In genomic region chr18:48634975-48635374, GRCh38 we compare ENCODE assay signal across 20 cellular contexts.
DNase-seq lines count a peak whose midpoint lies in the region; ATAC-seq, FAIRE-seq and TF ChIP-seq lines count a peak whose summit lies in the region.
"Had no signal": no experiment of that assay in that cellular context is flagged by ENCODE, and none has a peak within 500 bp of the region (broad histone marks: within the 10 kb centered on the region; RNA-seq: fewer than 3 reads in every experiment).

No MANE protein-coding gene starts in this region.

- H3K4me1 Mint-ChIP-seq in astrocyte (ENCODE audit: low read depth, unreplicated experiment): peaks cover 21% of the 10 kb centered on the region
- H3K4me1 Mint-ChIP-seq: B cell, IgD-negative memory B cell had no signal

- H3K27ac ChIP-seq in heart left ventricle (no peak overlapping the region), right cardiac atrium (ENCODE audit: low read length) (no peak overlapping the region), astrocyte (ENCODE audit: low read depth, low read length) (no peak overlapping the region), thyroid gland (peak overlapping the region; percentile 54 to 70 (median 65))
- H3K27ac ChIP-seq: BLaER1 treated with 17β-estradiol and CSF1 and Interleukin-3, amounts not matched to agents 10 nM and 100 nM had no signal

- H3K4me3 Mint-ChIP-seq in astrocyte (ENCODE audit: unreplicated experiment): no peak overlapping the region
- H3K4me3 Mint-ChIP-seq: B cell; CD8-positive, alpha-beta T cell; H9; IgD-negative memory B cell had no signal

- H3K36me3 ChIP-seq in heart left ventricle: peaks cover 0 to 13% (median 0%) of the 10 kb centered on the region in 9 donors
- H3K36me3 ChIP-seq in astrocyte (ENCODE audit: insufficient read depth, low read length): peaks cover 2% of the 10 kb centered on the region
- H3K36me3 ChIP-seq in thyroid gland: no peaks in the 10 kb centered on the region

- TF ChIP-seq POLR2A in heart left ventricle (IDR thresholded peaks at IDR 0.05) (no peak), thyroid gland (IDR thresholded peaks at IDR 0.05) (no peak)

- intact Hi-C loops in heart left ventricle (cut with DNase I) (no loop called here), right cardiac atrium (cut with DNase I) (no loop called here), thyroid gland (cut with DNase I) (no loop called here)

- no peak overlapping the region for H3K9ac ChIP-seq in astrocyte (ENCODE audit: low read length)
- H3K9ac ChIP-seq: BLaER1 treated with 17β-estradiol and CSF1 and Interleukin-3, amounts not matched to agents 10 nM and 100 nM had no signal

- TF ChIP-seq CTCF in heart left ventricle (IDR thresholded peaks at IDR 0.05) (no peak), astrocyte (IDR thresholded peaks at IDR 0.05; ENCODE audit: insufficient read depth, low read depth, low read length) (no peak), thyroid gland (IDR thresholded peaks at IDR 0.05) (no peak)

- H3K27ac Mint-ChIP-seq in astrocyte (ENCODE audit: unreplicated experiment): peak overlapping the region; percentile 36
- H3K27ac Mint-ChIP-seq: B cell; CD8-positive, alpha-beta T cell; H9; IgD-negative memory B cell had no signal

- no peak for DNase-seq in heart left ventricle
- DNase-seq in right cardiac atrium: no peak
- DNase-seq in astrocyte (ENCODE audit: low read depth): no peak
- peak; percentile 78 for DNase-seq in left lobe of liver (ENCODE audit: low spot score)
- peak; percentile 71 to 73 for DNase-seq in thyroid gland
- DNase-seq in Ammon's horn (ENCODE audit: low spot score): no peak
- DNase-seq: Calu3; CD8-positive, alpha-beta T cell; DMS79 treated with DMSO at 0.1 percent for 48 hours; H9; KBM-7 had no signal

- H3K79me2 ChIP-seq in astrocyte (ENCODE audit: insufficient read depth, low read length): peaks cover 32% of the 10 kb centered on the region

- no peak overlapping the region for H3K4me3 ChIP-seq in heart left ventricle
- no peak overlapping the region for H3K4me3 ChIP-seq in right cardiac atrium (ENCODE audit: low read length)
- H3K4me3 ChIP-seq in astrocyte (ENCODE audit: insufficient read depth, low read depth, low read length): no peak overlapping the region
- no peak overlapping the region for H3K4me3 ChIP-seq in thyroid gland (replicated peaks in 1 of 3)
- H3K4me3 ChIP-seq: BLaER1 treated with 17β-estradiol and CSF1 and Interleukin-3, amounts not matched to agents 10 nM and 100 nM; GM12878 had no signal

- H3K27me3 Mint-ChIP-seq in astrocyte (ENCODE audit: low read depth, unreplicated experiment): no peaks in the 10 kb centered on the region
- H3K27me3 Mint-ChIP-seq: B cell, IgD-negative memory B cell had no signal

- no peak overlapping the region for H3K4me2 ChIP-seq in astrocyte (ENCODE audit: low read length)
- H3K4me2 ChIP-seq: BLaER1 treated with 17β-estradiol and CSF1 and Interleukin-3, amounts not matched to agents 10 nM and 100 nM had no signal

- H3K4me1 ChIP-seq in heart left ventricle (peaks cover 0 to 11% (median 3%) of the 10 kb centered on the region in 12 donors), right cardiac atrium (ENCODE audit: control insufficient read depth, insufficient read depth, low read length) (no peaks in the 10 kb centered on the region), astrocyte (ENCODE audit: insufficient read depth, low read length) (peaks cover 4% of the 10 kb centered on the region), thyroid gland (peaks cover 9 to 21% of the 10 kb centered on the region in 2 donors)

- peaks cover 31% of the 10 kb centered on the region for H4K20me1 ChIP-seq in astrocyte (ENCODE audit: insufficient read depth, low read length)
- H4K20me1 ChIP-seq: BLaER1 treated with 17β-estradiol and CSF1 and Interleukin-3, amounts not matched to agents 10 nM and 100 nM had no signal

- FAIRE-seq in astrocyte (lab: Jason Lieb, UNC): no peak
- FAIRE-seq: A204.1, GM12878, GM19239, H1 had no signal

- peaks cover 3% of the 10 kb centered on the region for H3K9me3 Mint-ChIP-seq in astrocyte (ENCODE audit: unreplicated experiment)
- H3K9me3 Mint-ChIP-seq: CD8-positive, alpha-beta T cell; H9; IgD-negative memory B cell had no signal

- H3K9me3 ChIP-seq in heart left ventricle: no peaks in the 10 kb centered on the region
- no peaks in the 10 kb centered on the region for H3K9me3 ChIP-seq in right cardiac atrium (ENCODE audit: control insufficient read depth, low read length)
- no peaks in the 10 kb centered on the region for H3K9me3 ChIP-seq in astrocyte (ENCODE audit: insufficient read depth, low read depth, low read length)
- H3K9me3 ChIP-seq in thyroid gland: no peaks in the 10 kb centered on the region
- H3K9me3 ChIP-seq: BLaER1 treated with 17β-estradiol and CSF1 and Interleukin-3, amounts not matched to agents 10 nM and 100 nM had no signal

- H3K27me3 ChIP-seq in heart left ventricle (no peaks in the 10 kb centered on the region), right cardiac atrium (ENCODE audit: control insufficient read depth, insufficient read depth) (no peaks in the 10 kb centered on the region), astrocyte (ENCODE audit: insufficient read depth, low read length) (no peaks in the 10 kb centered on the region), thyroid gland (no peaks in the 10 kb centered on the region)
- H3K27me3 ChIP-seq: BLaER1 treated with 17β-estradiol and CSF1 and Interleukin-3, amounts not matched to agents 10 nM and 100 nM had no signal

- peaks cover 28% of the 10 kb centered on the region for H3K36me3 Mint-ChIP-seq in astrocyte (ENCODE audit: low read depth, unreplicated experiment)
- H3K36me3 Mint-ChIP-seq: CD8-positive, alpha-beta T cell had no signal

- H2AFZ ChIP-seq in astrocyte (ENCODE audit: low read depth, low read length): no peak overlapping the region

- peak; percentile 46 to 62 (median 59) for ATAC-seq in heart left ventricle
- no peak for ATAC-seq in right cardiac atrium
- peak; percentile 91 for ATAC-seq in left lobe of liver
- no peak for ATAC-seq in HG02981 (IDR thresholded peaks at IDR 0.05; ENCODE audit: unreplicated experiment)
- no peak for ATAC-seq in HG03342 (IDR thresholded peaks at IDR 0.05; ENCODE audit: unreplicated experiment)
- ATAC-seq: CD8-positive, alpha-beta T cell; GM12878 had no signal

- 95 to 98% (median 97%) methylated on average over 1 of the region's 1 CpG for WGBS in heart left ventricle, 4 donors
- WGBS in right cardiac atrium: 98% methylated on average over 1 of the region's 1 CpG
- WGBS in thyroid gland, 2 donors: 71 to 80% methylated on average over 1 of the region's 1 CpG

Comparison
In these comparisons a context has a peak if more than half of its experiments do, and no peak if none do; other contexts are left out.
1. ATAC-seq: peak in heart left ventricle (4 of 4) and left lobe of liver (single experiment); none in right cardiac atrium (0 of 2), HG02981 (single experiment) and HG03342 (single experiment).
2. DNase-seq: peak in left lobe of liver (single experiment) and thyroid gland (2 of 2); none in heart left ventricle (0 of 5), right cardiac atrium (0 of 3), astrocyte (single experiment) and Ammon's horn (single experiment).
3. H3K27ac ChIP-seq: peak in thyroid gland (3 of 3); none in heart left ventricle (0 of 12), right cardiac atrium (single experiment) and astrocyte (single experiment).